In genomic region chr13:74987124-74987690, GRCh38 we compare ENCODE assay signal across 17 cellular contexts.
"Had no signal": no experiment of that assay in that cellular context is flagged by ENCODE, and none has a peak within 500 bp of the region (broad histone marks: within the 10 kb centered on the region; RNA-seq: fewer than 3 reads in every experiment).

No MANE protein-coding gene starts in this region.

- H3K79me2 ChIP-seq: parathyroid adenoma had no signal

- H3K36me3 ChIP-seq: colonic mucosa, neutrophil had no signal

- H3K27ac ChIP-seq: body of pancreas, colonic mucosa, neutrophil, parathyroid adenoma had no signal

- FAIRE-seq: urothelium cell line had no signal

- H3K9me3 ChIP-seq: body of pancreas, colonic mucosa, neutrophil had no signal

- H2AFZ ChIP-seq: parathyroid adenoma had no signal

- ATAC-seq: body of pancreas; natural killer cell; stimulated activated memory B cell treated with anti-CD40 and anti-IgM and Interleukin-4, amounts not matched to agents 10 μg/mL and 1 μg/mL and 100 μg/mL, for 72 hours had no signal

- H3K4me3 ChIP-seq: body of pancreas, colonic mucosa had no signal

- DNase-seq: activated naive CD8-positive, alpha-beta T cell treated with anti-CD3 and anti-CD28 coated beads for 36 hours; amygdala; body of pancreas; central memory CD4-positive, alpha-beta T cell; colonic mucosa; effector CD4-positive, alpha-beta T cell; foreskin fibroblast; hippocampal formation; kidney glomerular epithelial cell; mesenchymal stem cell; natural killer cell; retina; stimulated activated CD4-positive, alpha-beta T cell treated with anti-CD3 and anti-CD28 coated beads, Interleukin-2, amount 100 ng/mL, for 48 hours had no signal

- H3K9ac ChIP-seq: parathyroid adenoma had no signal

- H3K27me3 ChIP-seq: body of pancreas, colonic mucosa, neutrophil had no signal

- H3K4me1 ChIP-seq: body of pancreas, colonic mucosa, parathyroid adenoma had no signal
